ENCODE assay signal across 3 cellular contexts in genomic region chr7:124922200-124922599, GRCh38.
TF ChIP-seq lines count a peak whose summit lies in the region.

No MANE protein-coding gene starts in this region.

TF ChIP-seq in HEK293, 187 proteins besides CTCF, POLR2A, EP300 and RAD21:
- TF ChIP-seq ZIC2 (tag by site-specific recombination; IDR thresholded peaks at IDR 0.05) (no peak), ELK4 (IDR thresholded peaks at IDR 0.05; ENCODE audit: borderline replicate concordance, low read depth, low read length) (no peak), ZNF571 (tag by site-specific recombination; IDR thresholded peaks at IDR 0.05) (no peak)
- TF ChIP-seq, protein P1, sequence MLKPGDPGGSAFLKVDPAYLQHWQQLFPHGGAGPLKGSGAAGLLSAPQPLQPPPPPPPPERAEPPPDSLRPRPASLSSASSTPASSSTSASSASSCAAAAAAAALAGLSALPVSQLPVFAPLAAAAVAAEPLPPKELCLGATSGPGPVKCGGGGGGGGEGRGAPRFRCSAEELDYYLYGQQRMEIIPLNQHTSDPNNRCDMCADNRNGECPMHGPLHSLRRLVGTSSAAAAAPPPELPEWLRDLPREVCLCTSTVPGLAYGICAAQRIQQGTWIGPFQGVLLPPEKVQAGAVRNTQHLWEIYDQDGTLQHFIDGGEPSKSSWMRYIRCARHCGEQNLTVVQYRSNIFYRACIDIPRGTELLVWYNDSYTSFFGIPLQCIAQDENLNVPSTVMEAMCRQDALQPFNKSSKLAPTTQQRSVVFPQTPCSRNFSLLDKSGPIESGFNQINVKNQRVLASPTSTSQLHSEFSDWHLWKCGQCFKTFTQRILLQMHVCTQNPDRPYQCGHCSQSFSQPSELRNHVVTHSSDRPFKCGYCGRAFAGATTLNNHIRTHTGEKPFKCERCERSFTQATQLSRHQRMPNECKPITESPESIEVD (tag by site-specific recombination; IDR thresholded peaks at IDR 0.05), result peak; percentile 18; the same call in 1 of the 2 replicates

TF ChIP-seq in GM12878, 131 proteins besides CTCF, POLR2A, EP300 and RAD21 (continues in another document):
- TF ChIP-seq HSF1 (IDR thresholded peaks at IDR 0.05; ENCODE audit: low read depth, low read length) (no peak), DPF2 (IDR thresholded peaks at IDR 0.05) (no peak), ZBTB11 (CRISPR knock-in tag; IDR thresholded peaks at IDR 0.05) (no peak), SPI1 (IDR thresholded peaks at IDR 0.05; ENCODE audit: borderline replicate concordance, insufficient read depth, low read depth, low read length) (no peak), TBL1XR1 (IDR thresholded peaks at IDR 0.05; ENCODE audit: low read depth, low read length) (no peak), IKZF1 (conservative IDR thresholded peaks at IDR 0.05) (no peak), ZNF687 (IDR thresholded peaks at IDR 0.05) (no peak), MTA3 (IDR thresholded peaks at IDR 0.05; ENCODE audit: borderline replicate concordance, low read length) (no peak), MYB (IDR thresholded peaks at IDR 0.05; ENCODE audit: borderline replicate concordance, low read depth, low read length) (no peak), POLR2AphosphoS2 (IDR thresholded peaks at IDR 0.05; ENCODE audit: low read depth, low read length) (no peak), RB1 (IDR thresholded peaks at IDR 0.05; ENCODE audit: borderline replicate concordance) (no peak)

TF ChIP-seq in endothelial cell of umbilical vein, 7 proteins besides CTCF, POLR2A, EP300 and RAD21:
- peak; percentile 17 for TF ChIP-seq JUN (IDR thresholded peaks at IDR 0.05; ENCODE audit: borderline replicate concordance, insufficient read depth, insufficient read length, low read depth)
- peak; percentile 38 for TF ChIP-seq FOS (IDR thresholded peaks at IDR 0.05; ENCODE audit: borderline replicate concordance, insufficient read depth, low read length)
- no peak for TF ChIP-seq GATA2 (IDR thresholded peaks at IDR 0.05; ENCODE audit: insufficient read depth, insufficient read length, low read depth, low read length)
TF ChIP-seq in endothelial cell of umbilical vein: peak in this region for 2.
